9 cellular contexts compared by ENCODE assay signal in genomic region chr2:38301340-38301968, GRCh38.
DNase-seq lines count a peak whose midpoint lies in the region; ATAC-seq and TF ChIP-seq lines count a peak whose summit lies in the region.
"Had no signal": no experiment of that assay in that cellular context is flagged by ENCODE, and none has a peak within 500 bp of the region (broad histone marks: within the 10 kb centered on the region; RNA-seq: fewer than 3 reads in every experiment).

No MANE protein-coding gene starts in this region.

- H3K9me3 Mint-ChIP-seq in GM23338, result no peaks in the 10 kb centered on the region
- no peaks in the 10 kb centered on the region for H3K9me3 Mint-ChIP-seq in effector memory CD8-positive, alpha-beta T cell

- H3K4me3 ChIP-seq in GM23338 (no peak overlapping the region), left lung (no peak overlapping the region)

- H3K36me3 ChIP-seq in GM23338 (ENCODE audit: insufficient read depth) (peaks cover 12% of the 10 kb centered on the region; the same call in 1 of the 2 replicates), left lung (peaks cover 0 to 39% of the 10 kb centered on the region in 2 donors)

- H3F3A ChIP-seq in GM23338 (replicated peaks; ENCODE audit: low read depth), result no peaks in the 10 kb centered on the region

- no peaks in the 10 kb centered on the region for H3K9me3 ChIP-seq in left lung

- peak overlapping the region; percentile 39 for H3K27ac Mint-ChIP-seq in GM23338
- no peak overlapping the region for H3K27ac Mint-ChIP-seq in effector memory CD8-positive, alpha-beta T cell

- CTCF ChIA-PET in RWPE1 (lab: Yijun Ruan, JAX), result no interaction called here

- H4K20me1 ChIP-seq in GM23338 (replicated peaks; ENCODE audit: insufficient read depth), result peaks cover 4% of the 10 kb centered on the region

- H3K4me1 Mint-ChIP-seq in GM23338, result peaks cover 19% of the 10 kb centered on the region
- peaks cover 11 to 14% of the 10 kb centered on the region in 2 donors for H3K4me1 Mint-ChIP-seq in effector memory CD8-positive, alpha-beta T cell (ENCODE audit: low read depth in 2 of 2)

- no peak for TF ChIP-seq CTCF in GM23338 (conservative IDR thresholded peaks at IDR 0.05; ENCODE audit: low read depth in 2 of 2)
- no peak for TF ChIP-seq CTCF in RWPE1 (conservative IDR thresholded peaks at IDR 0.05; ENCODE audit: low read depth)
- no peak for TF ChIP-seq CTCF in left lung (IDR thresholded peaks at IDR 0.05)

- H3K27me3 ChIP-seq in GM23338 (ENCODE audit: insufficient read depth) (no peaks in the 10 kb centered on the region), left lung (no peaks in the 10 kb centered on the region)

- POLR2A ChIA-PET in RWPE1 (lab: Yijun Ruan, JAX; ENCODE audit: low non-redundant PET), result no interaction called here

- no peaks in the 10 kb centered on the region for H3K9me2 ChIP-seq in GM23338 (ENCODE audit: insufficient read depth)

- H2AFZ ChIP-seq in GM23338, result no peak overlapping the region

- 0 out of 2 replicates have a peak overlapping the region, but pooled peaks have one; percentile 15 for H3K4me2 ChIP-seq in GM23338

- DNase-seq in GM23338 (ENCODE audit: low spot score), result peak; percentile 43
- no peak for DNase-seq in RWPE1 (ENCODE audit: low spot score)
- DNase-seq in left lung, result no peak
- DNase-seq in occipital lobe (lab: John Stamatoyannopoulos, UW), result no peak
- no peak for DNase-seq in effector memory CD8-positive, alpha-beta T cell
- DNase-seq in NCI-H1092 (lab: John Stamatoyannopoulos, UW), result no peak
- DNase-seq: KBM-7 had no signal

- H3K36me3 Mint-ChIP-seq in GM23338 (ENCODE audit: low read depth), result peaks cover 65% of the 10 kb centered on the region
- peaks cover 64% of the 10 kb centered on the region for H3K36me3 Mint-ChIP-seq in effector memory CD8-positive, alpha-beta T cell (ENCODE audit: insufficient read depth)

- H3K4me3 Mint-ChIP-seq in GM23338, result no peak overlapping the region
- no peak overlapping the region for H3K4me3 Mint-ChIP-seq in effector memory CD8-positive, alpha-beta T cell

- 0 out of 2 replicates have a peak overlapping the region, but pooled peaks have one; percentile 55 for H3K27ac ChIP-seq in GM23338 (ENCODE audit: low read depth)
- H3K27ac ChIP-seq in RWPE1, result 0 out of 2 replicates have a peak overlapping the region, but pooled peaks have one; percentile 4
- H3K27ac ChIP-seq in left lung, result no peak overlapping the region

- intact Hi-C loops in left lung (cut with DNase I), result no loop called here

- no peaks in the 10 kb centered on the region for H3K27me3 Mint-ChIP-seq in GM23338 (ENCODE audit: insufficient read depth, low read depth, poor library complexity)
- H3K27me3 Mint-ChIP-seq in effector memory CD8-positive, alpha-beta T cell, result no peaks in the 10 kb centered on the region

- peaks cover 9% of the 10 kb centered on the region for H3K4me1 ChIP-seq in GM23338 (ENCODE audit: insufficient read depth)
- no peaks in the 10 kb centered on the region for H3K4me1 ChIP-seq in left lung

- peak; percentile 79 for ATAC-seq in GM18868 (IDR thresholded peaks at IDR 0.05; ENCODE audit: unreplicated experiment)
- peak; percentile 76 for ATAC-seq in GM23338
- peak; percentile 77 for ATAC-seq in left lung
- no peak for ATAC-seq in HG03378 (IDR thresholded peaks at IDR 0.05; ENCODE audit: unreplicated experiment)
- ATAC-seq in effector memory CD8-positive, alpha-beta T cell (replicated peaks), result no peak

- peaks cover 40% of the 10 kb centered on the region for H3K79me2 ChIP-seq in GM23338 (replicated peaks; ENCODE audit: insufficient read depth)

TF ChIP-seq in GM23338, 12 proteins besides CTCF, POLR2A, EP300 and RAD21:
- TF ChIP-seq ZNF462 (CRISPR knock-in tag; IDR thresholded peaks at IDR 0.05) (no peak), JUNB (IDR thresholded peaks at IDR 0.05; ENCODE audit: unreplicated experiment) (no peak), STAT1 (IDR thresholded peaks at IDR 0.05; ENCODE audit: unreplicated experiment) (no peak), REST (IDR thresholded peaks at IDR 0.05; ENCODE audit: unreplicated experiment) (no peak), POLR2AphosphoS5 (IDR thresholded peaks at IDR 0.05; ENCODE audit: low read depth) (no peak), CREB1 (CRISPR knock-in tag; IDR thresholded peaks at IDR 0.05; ENCODE audit: low read depth) (no peak), EZH2 (IDR thresholded peaks at IDR 0.05; ENCODE audit: low read depth, unreplicated experiment) (no peak), NANOG (IDR thresholded peaks at IDR 0.05; ENCODE audit: borderline replicate concordance) (no peak), EZH2phosphoT487 (IDR thresholded peaks at IDR 0.05; ENCODE audit: unreplicated experiment) (no peak)

Comparison
In these comparisons a context has a peak if more than half of its experiments do, and no peak if none do; other contexts are left out.
1. ATAC-seq: peak in GM18868 (single experiment), GM23338 (single experiment) and left lung (single experiment); none in HG03378 (single experiment) and effector memory CD8-positive, alpha-beta T cell (single experiment).
2. H3K27ac ChIP-seq: peak in GM23338 (single experiment) and RWPE1 (single experiment); none in left lung (0 of 2).